10 cellular contexts compared by ENCODE assay signal in genomic region chr10:8043569-8044306, GRCh38. TPM values are rescaled to one million over a fixed set of nuclear protein-coding genes. Genes with fewer than 3 reads are reported as not detected.
A peak's percentile ranks its signal among the peaks of the same experiment; 100 is the strongest.
DNase-seq lines count a peak whose midpoint lies in the region; ATAC-seq, FAIRE-seq and TF ChIP-seq lines count a peak whose summit lies in the region.
"Had no signal": no experiment of that assay in that cellular context is flagged by ENCODE, and none has a peak within 500 bp of the region (broad histone marks: within the 10 kb centered on the region; RNA-seq: fewer than 3 reads in every experiment).

No MANE protein-coding gene starts in this region.

- peak overlapping the region; percentile 38 to 82 (median 70) for H3K4me3 Mint-ChIP-seq in CD8-positive, alpha-beta memory T cell
- peak overlapping the region; percentile 9 to 81 (median 62) for H3K4me3 Mint-ChIP-seq in naive thymus-derived CD8-positive, alpha-beta T cell

- BruUV-seq in GM12878 (replicated peaks; lab: Mats Ljungman, UMichigan) = no TSS peak

- no peak overlapping the region for H3K9ac ChIP-seq in GM12878 (ENCODE audit: control insufficient read depth, insufficient read depth, low read length)

- H3K27me3 ChIP-seq in CD8-positive, alpha-beta memory T cell (ENCODE audit: insufficient read depth, low read length, poor library complexity, severe bottlenecking) = peaks cover 98% of the 10 kb centered on the region
- H3K27me3 ChIP-seq in GM12878 (replicated peaks in 1 of 2; ENCODE audit: control insufficient read depth in 2 of 2, insufficient read depth in 2 of 2, low read length in 1 of 2) = peaks cover 25 to 44% of the 10 kb centered on the region in 2 experiments

- H3K36me3 ChIP-seq in CD8-positive, alpha-beta memory T cell (ENCODE audit: insufficient read depth, low read length) = no peaks in the 10 kb centered on the region
- no peaks in the 10 kb centered on the region for H3K36me3 ChIP-seq in GM12878 (ENCODE audit: control insufficient read depth in 2 of 2, insufficient read depth in 2 of 2, low read length in 1 of 2)
- H3K36me3 ChIP-seq: right lobe of liver had no signal

- no peak overlapping the region for H2AFZ ChIP-seq in GM12878 (ENCODE audit: control insufficient read depth, low read depth, low read length)

- H3K27ac Mint-ChIP-seq in CD8-positive, alpha-beta memory T cell = peak overlapping the region in 2 of 8 donors; percentile 69 to 85
- peak overlapping the region in 3 of 10 donors; percentile 12 to 49 (median 40) for H3K27ac Mint-ChIP-seq in naive thymus-derived CD8-positive, alpha-beta T cell

- ATAC-seq in HG03354 (IDR thresholded peaks at IDR 0.05; ENCODE audit: poor library complexity, severe bottlenecking, unreplicated experiment) = peak; percentile 47
- ATAC-seq in GM12878 = peak; percentile 28; the same call in 2 of the 3 replicates
- peak; percentile 19 to 55 for ATAC-seq in naive thymus-derived CD8-positive, alpha-beta T cell
- ATAC-seq in GM21381 (IDR thresholded peaks at IDR 0.05; ENCODE audit: unreplicated experiment) = no peak
- no peak for ATAC-seq in HG02678 (IDR thresholded peaks at IDR 0.05; ENCODE audit: unreplicated experiment)
- no peak for ATAC-seq in HG02623 (IDR thresholded peaks at IDR 0.05; ENCODE audit: unreplicated experiment)
- ATAC-seq: right lobe of liver had no signal

- no peak for TF ChIP-seq EP300 in GM12878 (IDR thresholded peaks at IDR 0.05; ENCODE audit: borderline replicate concordance in 1 of 2, control insufficient read depth in 1 of 2, low read depth in 2 of 2, low read length in 2 of 2)

- in situ Hi-C loops in GM12878 (cut with MboI) = loop anchor here (25.0 kb wide), 1 partner anchor 1169 kb away; no protein-coding TSS in a partner anchor

- CTCF ChIA-PET in CD8-positive, alpha-beta memory T cell (lab: Charles Lee) = no interaction called here
- CTCF ChIA-PET in GM12878 (lab: Yijun Ruan, JAX) = no interaction called here

- H3K4me1 ChIP-seq in CD8-positive, alpha-beta memory T cell (ENCODE audit: insufficient read depth, low read length) = peaks cover 61% of the 10 kb centered on the region
- peaks cover 3% of the 10 kb centered on the region for H3K4me1 ChIP-seq in GM12878 (ENCODE audit: control insufficient read depth, insufficient read depth, low read length)

- DNase-seq in CD8-positive, alpha-beta memory T cell = peak in 1 of 5 donors; percentile 66
- no peak for DNase-seq in GM12878 (ENCODE audit: low read depth, low spot score)
- peak in 5 of 10 donors; percentile 26 to 72 (median 48) for DNase-seq in naive thymus-derived CD8-positive, alpha-beta T cell
- DNase-seq in NCI-H524 treated with DMSO at 0.1 percent for 48 hours (lab: John Stamatoyannopoulos, UW) = no peak
- DNase-seq: DMS79 had no signal

- peak in 1 of 3 experiments; percentile 18; a peak in 2 of 6 replicates for TF ChIP-seq CTCF in GM12878 (IDR thresholded peaks at IDR 0.05 in 2 of 3, conservative IDR thresholded peaks at IDR 0.05 in 1 of 3; ENCODE audit: control insufficient read depth in 2 of 3, extremely low read depth in 1 of 3, insufficient read depth in 1 of 3, low read depth in 3 of 3, low read length in 3 of 3)

- no peak for FAIRE-seq in GM12878 (lab: Jason Lieb, UNC)

- 13% methylated on average over 23 of the region's 31 CpGs for WGBS in GM12878 (ENCODE audit: insufficient coverage, insufficient replicate concordance, low lambda C conversion rate, missing lambda C conversion rate)

- H3K27ac ChIP-seq in CD8-positive, alpha-beta memory T cell (ENCODE audit: low read depth, low read length) = no peak overlapping the region
- no peak overlapping the region for H3K27ac ChIP-seq in GM12878 (ENCODE audit: control insufficient read depth, insufficient read depth)
- H3K27ac ChIP-seq: right lobe of liver had no signal

- no peak overlapping the region for H3K4me3 ChIP-seq in CD8-positive, alpha-beta memory T cell (ENCODE audit: low read length)
- no peak overlapping the region for H3K4me3 ChIP-seq in GM12878
- H3K4me3 ChIP-seq: right lobe of liver had no signal

- TF ChIP-seq RAD21 in GM12878 (IDR thresholded peaks at IDR 0.05; ENCODE audit: insufficient read depth, low read depth, low read length) = no peak

- H3K9me3 Mint-ChIP-seq in CD8-positive, alpha-beta memory T cell = peaks cover 2 to 16% (median 3%) of the 10 kb centered on the region in 5 donors
- H3K9me3 Mint-ChIP-seq in naive thymus-derived CD8-positive, alpha-beta T cell = peaks cover 0 to 11% (median 5%) of the 10 kb centered on the region in 9 donors

- no peaks in the 10 kb centered on the region for H3K9me3 ChIP-seq in CD8-positive, alpha-beta memory T cell (ENCODE audit: low read length)
- H3K9me3 ChIP-seq in GM12878 (replicated peaks; ENCODE audit: control insufficient read depth, insufficient read depth, low read length) = no peaks in the 10 kb centered on the region
- H3K9me3 ChIP-seq: right lobe of liver had no signal

- H3K36me3 Mint-ChIP-seq in CD8-positive, alpha-beta memory T cell = no peaks in the 10 kb centered on the region
- peaks cover 3 to 6% (median 6%) of the 10 kb centered on the region in 3 donors for H3K36me3 Mint-ChIP-seq in naive thymus-derived CD8-positive, alpha-beta T cell

- RAD21 ChIA-PET in GM12878 (lab: Charles Lee; ENCODE audit: unreplicated experiment) = no interaction called here

- SMC1A ChIA-PET in GM12878 (lab: Charles Lee; ENCODE audit: uncharacterized antibody, unreplicated experiment) = no interaction called here

- no peaks in the 10 kb centered on the region for H4K20me1 ChIP-seq in GM12878 (ENCODE audit: control insufficient read depth, insufficient read depth)

- no peaks in the 10 kb centered on the region for H3K79me2 ChIP-seq in GM12878 (ENCODE audit: control insufficient read depth, insufficient read depth, low read length)

- no peak for TF ChIP-seq POLR2A in GM12878 (IDR thresholded peaks at IDR 0.05; ENCODE audit: low read depth, low read length)

- no peak overlapping the region for H3K4me2 ChIP-seq in GM12878 (ENCODE audit: control insufficient read depth, insufficient read depth)

- H3K27me3 Mint-ChIP-seq in CD8-positive, alpha-beta memory T cell = peaks cover 86 to 100% of the 10 kb centered on the region in 2 donors
- H3K27me3 Mint-ChIP-seq in naive thymus-derived CD8-positive, alpha-beta T cell = peaks cover 62 to 100% (median 84%) of the 10 kb centered on the region in 5 donors

- POLR2A ChIA-PET in CD8-positive, alpha-beta memory T cell (lab: Charles Lee) = interaction anchor here (1.6 kb wide), 1 partner anchor 9 kb away, joined by 4 read pairs; no protein-coding TSS in a partner anchor
- POLR2A ChIA-PET in GM12878 (lab: Charles Lee) = no interaction called here
- POLR2A ChIA-PET in naive thymus-derived CD8-positive, alpha-beta T cell (lab: Charles Lee) = interaction anchor here (1.3 kb wide), 1 partner anchor 9 kb away, joined by 6 read pairs; no protein-coding TSS in a partner anchor

- intact Hi-C loops in GM12878 (cut with micrococcal nuclease; ENCODE audit: unreplicated experiment) = no loop called here

- peaks cover 59 to 80% (median 79%) of the 10 kb centered on the region in 3 donors for H3K4me1 Mint-ChIP-seq in CD8-positive, alpha-beta memory T cell
- peaks cover 38 to 77% (median 57%) of the 10 kb centered on the region in 4 donors for H3K4me1 Mint-ChIP-seq in naive thymus-derived CD8-positive, alpha-beta T cell

TF ChIP-seq in GM12878, 131 proteins besides CTCF, POLR2A, EP300 and RAD21:
- TF ChIP-seq NR2C2 (IDR thresholded peaks at IDR 0.05; ENCODE audit: borderline replicate concordance, control insufficient read depth, insufficient read length, low read depth) (no peak), SUPT20H (IDR thresholded peaks at IDR 0.05; ENCODE audit: borderline replicate concordance, control insufficient read depth, low read depth, low read length) (no peak), HDAC2 (IDR thresholded peaks at IDR 0.05) (no peak), MYC (IDR thresholded peaks at IDR 0.05; ENCODE audit: insufficient read depth, insufficient read length, insufficient replicate concordance, low read length, severe bottlenecking) (no peak), SIX5 (IDR thresholded peaks at IDR 0.05; ENCODE audit: low read depth, low read length, severe bottlenecking) (no peak)

RNA-seq across cellular contexts. Expression of gene GATA3, which starts 10.8 kb away (rescaled TPM):
- 10 to 100 TPM; 48.9 to 53.3 TPM for total RNA-seq in CD8-positive, alpha-beta memory T cell
- 58.6 TPM for polyA plus RNA-seq in CD8-positive, alpha-beta memory T cell
- total RNA-seq in GM12878 (2013; cell fraction: nucleolus; rRNA removed) = 4.2 and 4.7 TPM in 2 replicates
- total RNA-seq in GM12878 (2014; rRNA removed) (0.05 and 0.40 TPM in 2 replicates), GM12878 (2014; rRNA removed; fragmentation: Illumina TruSeq; extraction: Trizol) (0.14 and 0.18 TPM in 2 replicates), GM12878 (2021) (0.64 and 0.80 TPM in 2 replicates)
- 0.39 TPM for polyA plus RNA-seq in GM12878 (2011; ENCODE audit: low read depth)
- polyA plus RNA-seq in GM12878 (2011; rRNA removed) (0.33 and 0.52 TPM in 2 replicates), GM12878 (2014; fragmentation: Illumina TruSeq; extraction: Trizol) (0.15 and 0.25 TPM in 2 replicates), GM12878 (2014; fragmentation: Nextera tagmentation; extraction: Ambion mirVana) (under 1 TPM; 0.19 to 0.33 TPM), GM12878 (2014; rRNA removed) (0.08 TPM in 2 replicates), GM12878 (2016; fragmentation: Nextera tagmentation; extraction: Ambion mirVana) (under 1 TPM; 0.25 to 0.67 TPM)
- polyA plus RNA-seq in GM12878 (2011; cell fraction: cytosol; rRNA removed) = 0.20 and 0.33 TPM in 2 replicates
- 1.3 TPM in 2 replicates for polyA plus RNA-seq in GM12878 (2011; cell fraction: nucleus; rRNA removed)
- polyA plus RNA-seq in GM12878 (2012) = 0.77 and 0.96 TPM in 2 replicates
- polyA minus RNA-seq in GM12878 (2011; rRNA and poly(A)+ RNA removed) = 0.15 and 0.46 TPM in 2 replicates
- polyA minus RNA-seq in GM12878 (2011; cell fraction: cytosol; rRNA and poly(A)+ RNA removed) = 0.80 TPM in 1 of 2 replicates, not detected in the other
- 0.60 and 1.1 TPM in 2 replicates for polyA minus RNA-seq in GM12878 (2011; cell fraction: nucleus; rRNA and poly(A)+ RNA removed)
- total RNA-seq in naive thymus-derived CD8-positive, alpha-beta T cell = 10 to 100 TPM; 23.5 to 23.9 TPM
- 10 to 100 TPM; 20.5 to 27.7 (median 23.9) TPM for polyA plus RNA-seq in naive thymus-derived CD8-positive, alpha-beta T cell

Comparison
In these comparisons a context has a peak if more than half of its experiments do, and no peak if none do; other contexts are left out.
1. ATAC-seq: peak in HG03354 (single experiment), GM12878 (single experiment) and naive thymus-derived CD8-positive, alpha-beta T cell (2 of 2); none in GM21381 (single experiment), HG02678 (single experiment) and HG02623 (single experiment).
2. RNA of gene GATA3, which starts 10.8 kb away (total RNA-seq): 48.9 to 53.3 TPM in CD8-positive, alpha-beta memory T cell and 23.5 to 23.9 TPM in naive thymus-derived CD8-positive, alpha-beta T cell; 0.05 to 4.7 TPM in GM12878; every median in the first group is over 4 times any median in the second.